ENCODE assay signal across 1 cellular context in the genomic region with DNA sequence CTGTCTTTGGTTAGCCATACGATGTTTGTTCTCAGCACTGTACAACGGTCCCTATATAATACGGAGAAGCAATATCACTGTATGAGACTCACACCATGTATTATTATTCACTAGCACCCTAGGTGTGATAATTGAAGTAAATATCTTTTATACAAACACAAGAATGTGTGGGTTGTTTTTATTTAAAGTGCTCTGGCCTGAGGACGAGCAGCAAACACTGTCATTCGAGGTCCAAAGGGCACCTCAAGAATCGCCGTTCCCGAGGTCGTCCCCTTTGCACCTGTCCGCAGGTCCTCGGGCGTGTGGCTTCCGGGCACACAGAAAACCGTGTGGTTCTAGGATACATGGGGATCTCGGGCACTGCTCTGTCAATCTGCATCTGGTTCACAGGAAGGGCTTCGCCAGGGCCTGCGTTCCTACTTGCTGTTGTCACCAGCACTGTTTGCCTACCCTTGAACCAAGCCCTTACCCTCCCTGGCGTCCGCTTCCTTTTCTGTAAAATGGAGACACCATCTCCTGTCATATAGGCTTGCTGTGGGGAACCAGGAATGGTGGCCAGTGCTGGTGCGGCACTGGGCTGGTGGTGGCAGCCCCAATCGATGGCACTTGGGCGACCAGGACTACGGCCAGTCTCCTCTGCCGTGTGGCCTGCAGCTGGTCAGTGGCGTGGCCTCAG.
TF ChIP-seq lines count a peak whose summit lies in the region.

No MANE protein-coding gene starts in this region.

TF ChIP-seq in HepG2, 621 proteins besides CTCF, POLR2A, EP300 and RAD21 (continued from another document and continues in another):
- TF ChIP-seq, protein P1, sequence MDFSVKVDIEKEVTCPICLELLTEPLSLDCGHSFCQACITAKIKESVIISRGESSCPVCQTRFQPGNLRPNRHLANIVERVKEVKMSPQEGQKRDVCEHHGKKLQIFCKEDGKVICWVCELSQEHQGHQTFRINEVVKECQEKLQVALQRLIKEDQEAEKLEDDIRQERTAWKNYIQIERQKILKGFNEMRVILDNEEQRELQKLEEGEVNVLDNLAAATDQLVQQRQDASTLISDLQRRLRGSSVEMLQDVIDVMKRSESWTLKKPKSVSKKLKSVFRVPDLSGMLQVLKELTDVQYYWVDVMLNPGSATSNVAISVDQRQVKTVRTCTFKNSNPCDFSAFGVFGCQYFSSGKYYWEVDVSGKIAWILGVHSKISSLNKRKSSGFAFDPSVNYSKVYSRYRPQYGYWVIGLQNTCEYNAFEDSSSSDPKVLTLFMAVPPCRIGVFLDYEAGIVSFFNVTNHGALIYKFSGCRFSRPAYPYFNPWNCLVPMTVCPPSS (IDR thresholded peaks at IDR 0.05) = no peak
- TF ChIP-seq FOXO4 (CRISPR knock-in tag; conservative IDR thresholded peaks at IDR 0.05) (0 out of 2 replicates have a peak, but pooled peaks have one; percentile 24), ATF7-NPFF (CRISPR knock-in tag; IDR thresholded peaks at IDR 0.05; ENCODE audit: low read depth) (no peak), ZNF30 (CRISPR knock-in tag; IDR thresholded peaks at IDR 0.05) (peak; percentile 43; the same call in 1 of the 2 replicates), ZNF644 (CRISPR knock-in tag; IDR thresholded peaks at IDR 0.05; ENCODE audit: low read depth) (0 out of 2 replicates have a peak, but pooled peaks have one; percentile 8), GATA4 (IDR thresholded peaks at IDR 0.05; ENCODE audit: borderline replicate concordance, low read depth) (no peak), HHEX (CRISPR knock-in tag; IDR thresholded peaks at IDR 0.05) (no peak), CC2D1A (CRISPR knock-in tag; IDR thresholded peaks at IDR 0.05) (no peak), ZBTB4 (CRISPR knock-in tag; IDR thresholded peaks at IDR 0.05; ENCODE audit: borderline replicate concordance) (peak; percentile 96), STAT6 (CRISPR knock-in tag; IDR thresholded peaks at IDR 0.05; ENCODE audit: borderline replicate concordance) (no peak), HOXA5 (CRISPR knock-in tag; IDR thresholded peaks at IDR 0.05) (peak; percentile 79; the same call in 1 of the 2 replicates), CEBPG (CRISPR knock-in tag; IDR thresholded peaks at IDR 0.05) (no peak; the same call in 1 of the 2 replicates), ERF (CRISPR knock-in tag; IDR thresholded peaks at IDR 0.05) (peak; percentile 94), ZNF7 (CRISPR knock-in tag; IDR thresholded peaks at IDR 0.05) (no peak), GLI4 (CRISPR knock-in tag; IDR thresholded peaks at IDR 0.05; ENCODE audit: borderline replicate concordance) (no peak), AKAP8 (CRISPR knock-in tag; IDR thresholded peaks at IDR 0.05) (no peak), TOE1 (CRISPR knock-in tag; IDR thresholded peaks at IDR 0.05) (no peak), ZNF446 (CRISPR knock-in tag; IDR thresholded peaks at IDR 0.05) (no peak), RNF2 (conservative IDR thresholded peaks at IDR 0.05; ENCODE audit: low read depth) (0 out of 2 replicates have a peak, but pooled peaks have one; percentile 70), HNRNPK (IDR thresholded peaks at IDR 0.05; ENCODE audit: low read depth, low read length, poor library complexity, severe bottlenecking) (no peak), ZNF619 (CRISPR knock-in tag; IDR thresholded peaks at IDR 0.05) (no peak), CENPBD1 (CRISPR knock-in tag; IDR thresholded peaks at IDR 0.05; ENCODE audit: borderline replicate concordance, low read depth) (no peak), ETV6 (CRISPR knock-in tag; conservative IDR thresholded peaks at IDR 0.05) (no peak), NR1H2 (CRISPR knock-in tag; IDR thresholded peaks at IDR 0.05; ENCODE audit: borderline replicate concordance, low read depth) (no peak), ZNF431 (CRISPR knock-in tag; IDR thresholded peaks at IDR 0.05; ENCODE audit: borderline replicate concordance, low read depth) (peak; percentile 92; the same call in 1 of the 2 replicates), JUNB (CRISPR knock-in tag; IDR thresholded peaks at IDR 0.05; ENCODE audit: borderline replicate concordance) (peak; percentile 68; the same call in 1 of the 2 replicates), THRA (CRISPR knock-in tag; IDR thresholded peaks at IDR 0.05; ENCODE audit: borderline replicate concordance) (peak; percentile 77; the same call in 1 of the 2 replicates), CSRNP2 (CRISPR knock-in tag; conservative IDR thresholded peaks at IDR 0.05; ENCODE audit: low read depth) (no peak), ZNF737 (CRISPR knock-in tag; IDR thresholded peaks at IDR 0.05; ENCODE audit: borderline replicate concordance) (no peak), ZNF180 (CRISPR knock-in tag; IDR thresholded peaks at IDR 0.05; ENCODE audit: borderline replicate concordance, low read depth) (peak; percentile 76; the same call in 1 of the 2 replicates), NR0B2 (CRISPR knock-in tag; IDR thresholded peaks at IDR 0.05) (peak; percentile 81; the same call in 1 of the 2 replicates), ZNF724P (CRISPR knock-in tag; IDR thresholded peaks at IDR 0.05; ENCODE audit: borderline replicate concordance) (0 out of 2 replicates have a peak, but pooled peaks have one; percentile 17), TCF12 (IDR thresholded peaks at IDR 0.05) (no peak), TCF12 (CRISPR knock-in tag; IDR thresholded peaks at IDR 0.05) (peak; percentile 97), MAF1 (CRISPR knock-in tag; IDR thresholded peaks at IDR 0.05; ENCODE audit: borderline replicate concordance) (0 out of 2 replicates have a peak, but pooled peaks have one; percentile 42), ONECUT2 (CRISPR knock-in tag; IDR thresholded peaks at IDR 0.05) (no peak), ZNF282 (IDR thresholded peaks at IDR 0.05; ENCODE audit: partially characterized antibody) (no peak), TARDBP (CRISPR knock-in tag; IDR thresholded peaks at IDR 0.05) (peak; percentile 93; the same call in 1 of the 2 replicates), TCF7 (IDR thresholded peaks at IDR 0.05; ENCODE audit: low read depth) (no peak), ZNF788 (CRISPR knock-in tag; IDR thresholded peaks at IDR 0.05; ENCODE audit: borderline replicate concordance) (peak; percentile 95; the same call in 1 of the 2 replicates), ZMYM2 (CRISPR knock-in tag; IDR thresholded peaks at IDR 0.05) (peak; percentile 94), HDAC2 (CRISPR knock-in tag; IDR thresholded peaks at IDR 0.05) (peak; percentile 86), NKX3-1 (CRISPR knock-in tag; IDR thresholded peaks at IDR 0.05) (no peak), ZNF329 (CRISPR knock-in tag; IDR thresholded peaks at IDR 0.05; ENCODE audit: low read depth) (no peak), BRCA1 (CRISPR knock-in tag; IDR thresholded peaks at IDR 0.05) (0 out of 2 replicates have a peak, but pooled peaks have one; percentile 43), FOXP1 (IDR thresholded peaks at IDR 0.05) (no peak), FOXP1 (CRISPR knock-in tag; IDR thresholded peaks at IDR 0.05) (peak; percentile 73), MED13 (CRISPR knock-in tag; IDR thresholded peaks at IDR 0.05) (peak; percentile 67; the same call in 1 of the 2 replicates), ZMYM3 (CRISPR knock-in tag; IDR thresholded peaks at IDR 0.05) (peak; percentile 77), ZNF136 (CRISPR knock-in tag; IDR thresholded peaks at IDR 0.05; ENCODE audit: low read depth) (no peak)
- TF ChIP-seq, protein P2, sequence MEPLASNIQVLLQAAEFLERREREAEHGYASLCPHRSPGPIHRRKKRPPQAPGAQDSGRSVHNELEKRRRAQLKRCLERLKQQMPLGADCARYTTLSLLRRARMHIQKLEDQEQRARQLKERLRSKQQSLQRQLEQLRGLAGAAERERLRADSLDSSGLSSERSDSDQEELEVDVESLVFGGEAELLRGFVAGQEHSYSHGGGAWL (CRISPR knock-in tag; IDR thresholded peaks at IDR 0.05) = peak; percentile 78; the same call in 1 of the 2 replicates
